Comparison of ENCODE assay signal across 8 cellular contexts in the genomic region with DNA sequence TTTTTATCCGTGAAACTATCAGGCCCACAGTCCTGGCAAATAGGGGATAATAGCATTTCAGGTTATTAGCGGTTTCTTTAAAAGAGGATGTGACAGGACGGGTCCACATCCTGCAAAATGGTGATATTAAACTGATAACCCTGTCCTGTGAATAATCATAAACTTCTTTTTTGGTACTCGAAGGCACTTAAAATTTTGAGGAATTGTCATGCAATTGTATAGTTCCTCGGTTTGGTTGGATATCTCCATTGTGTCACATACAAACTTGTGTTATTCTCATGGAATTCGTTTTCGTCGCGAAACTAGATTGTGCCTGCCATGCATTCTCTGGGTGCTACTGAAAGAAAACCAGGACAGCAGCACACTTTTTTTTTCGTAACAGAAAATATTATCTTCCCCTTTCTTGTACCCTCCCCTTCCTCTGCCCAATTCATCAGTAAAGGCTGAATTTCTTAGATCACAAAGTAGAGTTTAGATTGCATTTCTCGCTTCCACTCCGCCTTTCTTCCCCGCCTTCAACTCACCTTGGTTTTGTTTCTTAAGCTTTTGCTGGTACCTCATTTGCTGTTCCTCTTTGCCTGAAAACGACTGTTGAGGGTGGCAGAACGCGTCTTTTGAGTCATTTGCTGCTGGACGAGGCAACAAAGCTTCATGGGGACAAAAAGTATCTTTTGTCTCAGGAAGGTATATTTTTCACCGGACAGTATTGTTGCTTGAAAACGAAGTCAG. TPM values are rescaled to one million over a fixed set of nuclear protein-coding genes. Genes with fewer than 3 reads are reported as not detected.
DNase-seq lines count a peak whose midpoint lies in the region; ATAC-seq and TF ChIP-seq lines count a peak whose summit lies in the region.

No MANE protein-coding gene starts in this region.

- H2BK15ac ChIP-seq in mesenchymal stem cell (ENCODE audit: low read depth, poor library complexity, severe bottlenecking): no peak overlapping the region

- H3K4me1 ChIP-seq in HUES6 (ENCODE audit: control insufficient read depth, insufficient read depth, low read length): peaks cover 7% of the 10 kb centered on the region; the same call in 1 of the 2 replicates
- H3K4me1 ChIP-seq in body of pancreas: peaks cover 4% of the 10 kb centered on the region
- H3K4me1 ChIP-seq in mesenchymal stem cell (ENCODE audit: control insufficient read depth, insufficient read depth, low read depth, low read length): peaks cover 4% of the 10 kb centered on the region

- H3K14ac ChIP-seq in mesenchymal stem cell (ENCODE audit: low read length in 2 of 2): no peak overlapping the region

- H3K27me3 ChIP-seq in HUES6 (ENCODE audit: control insufficient read depth, insufficient read depth, low read length): peaks cover 13% of the 10 kb centered on the region
- no peaks in the 10 kb centered on the region for H3K27me3 ChIP-seq in body of pancreas
- H3K27me3 ChIP-seq in mesenchymal stem cell (ENCODE audit: control insufficient read depth in 1 of 2, insufficient read depth in 1 of 2, low read length in 2 of 2): no peaks in the 10 kb centered on the region

- WGBS in body of pancreas, 2 donors: 7 to 15% methylated on average over 19 of the region's 19 CpGs
- WGBS in mesenchymal stem cell: 10% methylated on average over 18 of the region's 19 CpGs

- no peaks in the 10 kb centered on the region for H3K36me3 ChIP-seq in HUES6 (ENCODE audit: control insufficient read depth, insufficient read depth, low read length)
- H3K36me3 ChIP-seq in body of pancreas (replicated peaks in 1 of 2; ENCODE audit: insufficient read depth in 1 of 2, low read depth in 2 of 2): no peaks in the 10 kb centered on the region
- H3K36me3 ChIP-seq in mesenchymal stem cell (ENCODE audit: control insufficient read depth in 1 of 2, insufficient read depth in 2 of 2, low read depth in 1 of 2, low read length in 2 of 2): no peaks in the 10 kb centered on the region

- H4K91ac ChIP-seq in mesenchymal stem cell (ENCODE audit: low read length): no peak overlapping the region

- peak overlapping the region; percentile 77 for H3K4me3 ChIP-seq in HUES6 (ENCODE audit: low read depth, low read length)
- peak overlapping the region; percentile 37 to 69 for H3K4me3 ChIP-seq in body of pancreas
- H3K4me3 ChIP-seq in mesenchymal stem cell (ENCODE audit: insufficient read depth in 1 of 2, low read depth in 1 of 2, low read length in 2 of 2): peak overlapping the region; percentile 85 to 94

- ATAC-seq in body of pancreas: no peak
- no peak for ATAC-seq in HG02588 (IDR thresholded peaks at IDR 0.05; ENCODE audit: unreplicated experiment)

- H2BK120ac ChIP-seq in mesenchymal stem cell (ENCODE audit: low read depth, low read length): no peak overlapping the region

- no peak overlapping the region for H2AK5ac ChIP-seq in mesenchymal stem cell (ENCODE audit: low read length, severe bottlenecking)

- peak overlapping the region; percentile 83 for H2AFZ ChIP-seq in mesenchymal stem cell (ENCODE audit: low read depth, low read length)

- H4K8ac ChIP-seq in mesenchymal stem cell (ENCODE audit: low read length): no peak overlapping the region

- no peak overlapping the region for H3K4ac ChIP-seq in mesenchymal stem cell (ENCODE audit: low read depth in 1 of 2, low read length in 2 of 2)

- H3K18ac ChIP-seq in mesenchymal stem cell (ENCODE audit: low read depth in 1 of 2, low read length in 2 of 2): peak overlapping the region in 1 of 2 experiments; percentile 12

- no peak overlapping the region for H2BK12ac ChIP-seq in mesenchymal stem cell (ENCODE audit: low read length in 2 of 2)

- no peak overlapping the region for H2BK5ac ChIP-seq in mesenchymal stem cell (ENCODE audit: low read depth, low read length, poor library complexity, severe bottlenecking)

- peak overlapping the region; percentile 77 for H3K9ac ChIP-seq in HUES6 (ENCODE audit: low read length)
- peak overlapping the region; percentile 81 for H3K9ac ChIP-seq in mesenchymal stem cell (ENCODE audit: low read length)

- peak overlapping the region in 1 of 2 experiments; percentile 97 for H3K23ac ChIP-seq in mesenchymal stem cell (ENCODE audit: low read length in 2 of 2)

- TF ChIP-seq CTCF in body of pancreas (IDR thresholded peaks at IDR 0.05): no peak

- intact Hi-C loops in body of pancreas (cut with DNase I): no loop called here

- DNase-seq in SKM-1 treated with dmso at 0.1 percent for 144 hours (lab: John Stamatoyannopoulos, UW; ENCODE audit: unreplicated experiment): peak; percentile 41
- DNase-seq in SKM-1 (lab: John Stamatoyannopoulos, UW; ENCODE audit: unreplicated experiment): no peak
- DNase-seq in body of pancreas: no peak
- DNase-seq in mesenchymal stem cell: no peak
- DNase-seq in NCI-H2107 treated with DMSO at 0.1 percent for 48 hours (lab: John Stamatoyannopoulos, UW; ENCODE audit: unreplicated experiment): no peak
- DNase-seq in HPDE6-E6E7 (ENCODE audit: extremely low spot score): no peak

- peaks cover 14% of the 10 kb centered on the region for H3K79me1 ChIP-seq in mesenchymal stem cell (replicated peaks; ENCODE audit: low read length, poor library complexity, severe bottlenecking)

- H3K9me3 ChIP-seq in HUES6 (ENCODE audit: control insufficient read depth, insufficient read depth, low read depth, low read length) (peaks cover 18% of the 10 kb centered on the region), body of pancreas (no peaks in the 10 kb centered on the region), mesenchymal stem cell (ENCODE audit: control insufficient read depth, low read length) (no peaks in the 10 kb centered on the region)

- H3K27ac ChIP-seq in HUES6 (ENCODE audit: low read depth, low read length) (no peak overlapping the region), body of pancreas (peak overlapping the region; percentile 18 to 83 (median 74)), mesenchymal stem cell (ENCODE audit: low read length, poor library complexity, severe bottlenecking) (no peak overlapping the region)

- TF ChIP-seq POLR2A in body of pancreas (IDR thresholded peaks at IDR 0.05): no peak

- peak overlapping the region; percentile 90 for H3K4me2 ChIP-seq in mesenchymal stem cell (ENCODE audit: low read length, poor library complexity, severe bottlenecking)

RNA-seq across cellular contexts. Expression of gene CERS6, which starts 1.3 kb away (rescaled TPM):
- total RNA-seq in body of pancreas: 10 to 100 TPM; 12.5 to 16.3 TPM
- 11.1 TPM for polyA plus RNA-seq in mesenchymal stem cell (2013, experiment 1 of 2)
- polyA plus RNA-seq in mesenchymal stem cell (2013, experiment 2 of 2): 11.4 TPM

Comparison
In these comparisons a context has a peak if more than half of its experiments do, and no peak if none do; other contexts are left out.
1. H3K27ac ChIP-seq: peak in body of pancreas (4 of 4); none in HUES6 (single experiment) and mesenchymal stem cell (single experiment).
2. Peak in every context shown above with its lines, with median percentiles within 50 percentile points of each other: H3K4me3 ChIP-seq.